ENCODE assay signal across 16 cellular contexts in the genomic region with DNA sequence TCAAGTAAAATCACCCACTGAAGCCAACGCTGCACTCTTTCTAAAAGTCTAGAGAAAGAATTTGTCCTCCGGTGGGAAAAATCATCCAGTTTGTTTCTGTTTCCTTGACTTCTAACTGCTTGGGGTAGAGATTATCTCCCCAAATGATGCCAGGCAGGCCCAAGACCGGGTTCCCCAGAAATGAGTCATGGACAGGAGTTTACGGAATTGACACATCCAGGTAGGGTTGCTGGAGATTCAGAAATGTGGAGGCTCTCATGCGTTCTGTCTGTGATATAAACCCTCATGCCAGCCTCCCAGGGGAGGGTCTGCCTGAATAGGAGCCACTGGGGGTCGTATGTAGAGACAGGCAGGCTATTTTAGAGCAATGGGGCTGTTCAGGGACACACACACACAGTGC.
"Had no signal": no experiment of that assay in that cellular context is flagged by ENCODE, and none has a peak within 500 bp of the region (broad histone marks: within the 10 kb centered on the region; RNA-seq: fewer than 3 reads in every experiment).

No MANE protein-coding gene starts in this region.

- H3K27me3 ChIP-seq: neutrophil, right atrium auricular region, transverse colon had no signal

- ATAC-seq: heart left ventricle, left colon had no signal

- H3K9me3 Mint-ChIP-seq: nephron progenitor cell had no signal

- H3K27ac Mint-ChIP-seq: naive B cell, nephron progenitor cell had no signal

- H3K27ac ChIP-seq: heart left ventricle, neutrophil, right atrium auricular region, stomach, thoracic aorta, transverse colon had no signal

- H3K9me3 ChIP-seq: heart left ventricle, neutrophil, right atrium auricular region, thoracic aorta, transverse colon had no signal

- H3K4me3 Mint-ChIP-seq: naive B cell, nephron progenitor cell had no signal

- DNase-seq: cortex of kidney; effector CD8-positive, alpha-beta T cell; foreskin melanocyte; heart left ventricle; hippocampal formation; left colon; mesendoderm; naive B cell; nephron progenitor cell; small intestine; stimulated activated CD4-positive, alpha-beta T cell treated with anti-CD3 and anti-CD28 coated beads, Interleukin-12 subunit alpha, Interleukin-12 subunit beta, amount 100 ng/mL, for 4 hours; stomach; transverse colon had no signal

- H3K4me1 Mint-ChIP-seq: naive B cell had no signal

- H3K36me3 Mint-ChIP-seq: naive B cell had no signal
